In the genomic region with DNA sequence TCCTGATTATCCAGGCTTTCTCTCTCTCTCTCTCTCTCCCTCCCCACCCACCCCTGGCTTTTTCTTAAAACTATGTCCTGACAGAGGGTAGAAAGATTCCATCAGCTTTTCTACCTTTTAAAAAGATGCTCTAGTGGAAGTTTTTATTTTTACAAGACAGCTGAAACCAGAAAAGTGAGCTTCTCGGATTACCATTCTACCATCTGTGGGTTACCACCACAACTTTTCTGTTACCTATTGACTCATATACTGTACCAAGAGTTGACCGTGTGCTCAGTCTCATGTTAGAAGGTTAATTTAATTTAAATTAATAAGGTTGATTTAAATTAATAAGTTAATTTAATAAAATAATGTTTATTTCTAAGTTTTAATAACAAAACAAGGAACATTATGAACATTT, we compare ENCODE assay signal across 28 cellular contexts.
DNase-seq lines count a peak whose midpoint lies in the region; ATAC-seq lines count a peak whose summit lies in the region.
"Had no signal": no experiment of that assay in that cellular context is flagged by ENCODE, and none has a peak within 500 bp of the region (broad histone marks: within the 10 kb centered on the region; RNA-seq: fewer than 3 reads in every experiment).

No MANE protein-coding gene starts in this region.

- peaks cover 0 to 6% of the 10 kb centered on the region in 2 donors for H3K27me3 Mint-ChIP-seq in stimulated activated naive B cell treated with anti-CD40 and anti-IgM and Interleukin-4, amounts not matched to agents 10 μg/mL and 1 μg/mL and 100 μg/mL, for 72 hours
- H3K27me3 Mint-ChIP-seq: activated CD4-positive, alpha-beta memory T cell treated with anti-CD3 and anti-CD28 coated beads, Interleukin-2, amount 10 ng/mL, durations not matched to agents 7 days and 5 days; activated naive CD4-positive, alpha-beta T cell treated with anti-CD3 and anti-CD28 coated beads, Interleukin-2, amount 10 ng/mL, durations not matched to agents 7 days and 5 days; CD8-positive, alpha-beta memory T cell had no signal

- no peak overlapping the region for H3K4me3 Mint-ChIP-seq in stimulated activated naive B cell treated with anti-CD40 and anti-IgM and Interleukin-4, amounts not matched to agents 10 μg/mL and 1 μg/mL and 100 μg/mL, for 72 hours
- H3K4me3 Mint-ChIP-seq: activated CD4-positive, alpha-beta memory T cell treated with anti-CD3 and anti-CD28 coated beads, Interleukin-2, amount 10 ng/mL, durations not matched to agents 7 days and 5 days; activated naive CD4-positive, alpha-beta T cell treated with anti-CD3 and anti-CD28 coated beads, Interleukin-2, amount 10 ng/mL, durations not matched to agents 7 days and 5 days; activated T-helper 17 cell treated with anti-CD3 and anti-CD28 coated beads, Interleukin-2, amount 50 U/mL, for 72 hours; CD8-positive, alpha-beta memory T cell; central memory CD8-positive, alpha-beta T cell; H9; nephron progenitor cell; T-helper 2 cell treated with Interferon-gamma antibody and Interleukin-4, amounts not matched to agents 5 μg/mL and 100 μg/mL, for 36 hours had no signal

- DNase-seq in NCI-H524 treated with DMSO at 0.1 percent for 48 hours (lab: John Stamatoyannopoulos, UW) (peak; percentile 70), glomerular visceral epithelial cell (ENCODE audit: extremely low spot score) (peak; percentile 9)
- no peak for DNase-seq in stimulated activated naive B cell treated with anti-CD40 and anti-IgM and Interleukin-4, amounts not matched to agents 10 μg/mL and 1 μg/mL and 100 μg/mL, for 72 hours
- no peak for DNase-seq in activated T-cell treated with anti-CD3 and anti-CD28 coated beads, Interleukin-2, amount 50 U/mL, for 1 hour
- DNase-seq: activated CD4-positive, alpha-beta memory T cell treated with anti-CD3 and anti-CD28 coated beads, Interleukin-2, amount 10 ng/mL, durations not matched to agents 7 days and 5 days; activated CD8-positive, alpha-beta memory T cell treated with anti-CD3 and anti-CD28 coated beads, Interleukin-2, amount 50 U/mL, for 4 hours; activated naive CD4-positive, alpha-beta T cell treated with anti-CD3 and anti-CD28 coated beads, Interleukin-2, amount 10 ng/mL, durations not matched to agents 7 days and 5 days; adrenal gland; CD8-positive, alpha-beta memory T cell; dermis blood vessel endothelial cell; gastrocnemius medialis; H9; Karpas-422; mucosa of descending colon; NCI-H1436; NCI-H2107; NCI-H510A; nephron progenitor cell; PC-9; SHP77; stimulated activated CD4-positive, alpha-beta T cell treated with anti-CD3 and anti-CD28 coated beads, Interleukin-15, amount 100 ng/mL, for 24 hours; stimulated activated CD4-positive, alpha-beta T cell treated with anti-CD3 and anti-CD28 coated beads, Interleukin-4, amount 100 ng/mL, for 4 hours had no signal

- H3K27ac Mint-ChIP-seq in stimulated activated naive B cell treated with anti-CD40 and anti-IgM and Interleukin-4, amounts not matched to agents 10 μg/mL and 1 μg/mL and 100 μg/mL, for 72 hours: no peak overlapping the region
- H3K27ac Mint-ChIP-seq: activated CD4-positive, alpha-beta memory T cell treated with anti-CD3 and anti-CD28 coated beads, Interleukin-2, amount 10 ng/mL, durations not matched to agents 7 days and 5 days; activated naive CD4-positive, alpha-beta T cell treated with anti-CD3 and anti-CD28 coated beads, Interleukin-2, amount 10 ng/mL, durations not matched to agents 7 days and 5 days; activated T-helper 17 cell treated with anti-CD3 and anti-CD28 coated beads, Interleukin-2, amount 50 U/mL, for 72 hours; CD8-positive, alpha-beta memory T cell; H9; nephron progenitor cell; T-helper 2 cell treated with Interferon-gamma antibody and Interleukin-4, amounts not matched to agents 5 μg/mL and 100 μg/mL, for 36 hours had no signal

- no peaks in the 10 kb centered on the region for H3K4me1 Mint-ChIP-seq in stimulated activated naive B cell treated with anti-CD40 and anti-IgM and Interleukin-4, amounts not matched to agents 10 μg/mL and 1 μg/mL and 100 μg/mL, for 72 hours
- H3K4me1 Mint-ChIP-seq: activated CD4-positive, alpha-beta memory T cell treated with anti-CD3 and anti-CD28 coated beads, Interleukin-2, amount 10 ng/mL, durations not matched to agents 7 days and 5 days; activated naive CD4-positive, alpha-beta T cell treated with anti-CD3 and anti-CD28 coated beads, Interleukin-2, amount 10 ng/mL, durations not matched to agents 7 days and 5 days; activated T-helper 17 cell treated with anti-CD3 and anti-CD28 coated beads, Interleukin-2, amount 50 U/mL, for 72 hours; CD8-positive, alpha-beta memory T cell; central memory CD8-positive, alpha-beta T cell had no signal

- ATAC-seq in GM18519 (IDR thresholded peaks at IDR 0.05; ENCODE audit: low FRiP score, unreplicated experiment) (peak; percentile 49), HG02588 (IDR thresholded peaks at IDR 0.05; ENCODE audit: unreplicated experiment) (peak; percentile 62), GM18498 (IDR thresholded peaks at IDR 0.05; ENCODE audit: unreplicated experiment) (no peak)
- ATAC-seq in stimulated activated naive B cell treated with anti-CD40 and anti-IgM and Interleukin-4, amounts not matched to agents 10 μg/mL and 1 μg/mL and 100 μg/mL, for 72 hours (replicated peaks): no peak
- ATAC-seq: activated T-helper 17 cell treated with anti-CD3 and anti-CD28 coated beads, Interleukin-2, amount 50 U/mL, for 72 hours; gastrocnemius medialis; mucosa of descending colon had no signal

- no peaks in the 10 kb centered on the region for H3K36me3 Mint-ChIP-seq in stimulated activated naive B cell treated with anti-CD40 and anti-IgM and Interleukin-4, amounts not matched to agents 10 μg/mL and 1 μg/mL and 100 μg/mL, for 72 hours
- H3K36me3 Mint-ChIP-seq: activated naive CD4-positive, alpha-beta T cell treated with anti-CD3 and anti-CD28 coated beads, Interleukin-2, amount 10 ng/mL, durations not matched to agents 7 days and 5 days; CD8-positive, alpha-beta memory T cell had no signal

- H3K9me3 Mint-ChIP-seq in stimulated activated naive B cell treated with anti-CD40 and anti-IgM and Interleukin-4, amounts not matched to agents 10 μg/mL and 1 μg/mL and 100 μg/mL, for 72 hours: no peaks in the 10 kb centered on the region
- H3K9me3 Mint-ChIP-seq: activated CD4-positive, alpha-beta memory T cell treated with anti-CD3 and anti-CD28 coated beads, Interleukin-2, amount 10 ng/mL, durations not matched to agents 7 days and 5 days; activated naive CD4-positive, alpha-beta T cell treated with anti-CD3 and anti-CD28 coated beads, Interleukin-2, amount 10 ng/mL, durations not matched to agents 7 days and 5 days; activated T-helper 17 cell treated with anti-CD3 and anti-CD28 coated beads, Interleukin-2, amount 50 U/mL, for 72 hours; CD8-positive, alpha-beta memory T cell; H9; nephron progenitor cell; T-helper 2 cell treated with Interferon-gamma antibody and Interleukin-4, amounts not matched to agents 5 μg/mL and 100 μg/mL, for 36 hours had no signal

Comparison
In these comparisons a context has a peak if more than half of its experiments do, and no peak if none do; other contexts are left out.
1. ATAC-seq: peak in GM18519 (single experiment) and HG02588 (single experiment); none in stimulated activated naive B cell treated with anti-CD40 and anti-IgM and Interleukin-4, amounts not matched to agents 10 μg/mL and 1 μg/mL and 100 μg/mL, for 72 hours (0 of 2) and GM18498 (single experiment).
2. DNase-seq: peak in NCI-H524 treated with DMSO at 0.1 percent for 48 hours (single experiment) and glomerular visceral epithelial cell (single experiment); none in stimulated activated naive B cell treated with anti-CD40 and anti-IgM and Interleukin-4, amounts not matched to agents 10 μg/mL and 1 μg/mL and 100 μg/mL, for 72 hours (single experiment) and activated T-cell treated with anti-CD3 and anti-CD28 coated beads, Interleukin-2, amount 50 U/mL, for 1 hour (single experiment).